21 cellular contexts compared by ENCODE assay signal in genomic region chr7:70915067-70915466, GRCh38.
DNase-seq lines count a peak whose midpoint lies in the region; ATAC-seq, FAIRE-seq and TF ChIP-seq lines count a peak whose summit lies in the region.
"Had no signal": no experiment of that assay in that cellular context is flagged by ENCODE, and none has a peak within 500 bp of the region (broad histone marks: within the 10 kb centered on the region; RNA-seq: fewer than 3 reads in every experiment).

No MANE protein-coding gene starts in this region.

- H3K36me3 ChIP-seq in HepG2 (replicated peaks in 1 of 2; ENCODE audit: control insufficient read depth in 1 of 2, insufficient read depth in 2 of 2, low read length in 2 of 2) = no peaks in the 10 kb centered on the region
- H3K36me3 ChIP-seq in right lobe of liver = no peaks in the 10 kb centered on the region
- H3K36me3 ChIP-seq in K562 (ENCODE audit: control insufficient read depth, insufficient read depth, low read length) = no peaks in the 10 kb centered on the region
- H3K36me3 ChIP-seq in suprapubic skin = no peaks in the 10 kb centered on the region
- H3K36me3 ChIP-seq: BE2C, BLaER1 had no signal

- H3K9me1 ChIP-seq in K562 (ENCODE audit: control insufficient read depth, insufficient read depth, low read length) = no peaks in the 10 kb centered on the region

- POLR2A ChIA-PET in HepG2 (lab: Yijun Ruan, JAX) = no interaction called here
- POLR2A ChIA-PET in K562 (lab: Yijun Ruan, JAX) = no interaction called here

- CTCF ChIA-PET in HepG2 (lab: Yijun Ruan, JAX; ENCODE audit: low intra/inter-chr PET ratio, low total read pairs) = no interaction called here
- CTCF ChIA-PET in K562 (lab: Yijun Ruan, JAX; ENCODE audit: low intra/inter-chr PET ratio) = no interaction called here

- no peak for TF ChIP-seq CTCF in HepG2 (CRISPR knock-in tag; IDR thresholded peaks at IDR 0.05)
- TF ChIP-seq CTCF in right lobe of liver (IDR thresholded peaks at IDR 0.05) = no peak
- TF ChIP-seq CTCF in K562 (IDR thresholded peaks at IDR 0.05 in 2 of 3, conservative IDR thresholded peaks at IDR 0.05 in 1 of 3; ENCODE audit: insufficient read depth in 2 of 3, low read depth in 1 of 3, low read length in 3 of 3) = no peak
- TF ChIP-seq CTCF in suprapubic skin (IDR thresholded peaks at IDR 0.05) = no peak

- H3K4me2 ChIP-seq in HepG2 (ENCODE audit: low read depth, low read length) (no peak overlapping the region), K562 (ENCODE audit: insufficient read depth, low read length) (no peak overlapping the region)
- H3K4me2 ChIP-seq: BLaER1 had no signal

- TF ChIP-seq EP300 in HepG2 (IDR thresholded peaks at IDR 0.05; ENCODE audit: low read depth in 2 of 2, low read length in 2 of 2) (no peak), HepG2 (CRISPR knock-in tag; IDR thresholded peaks at IDR 0.05; ENCODE audit: borderline replicate concordance) (no peak), K562 (IDR thresholded peaks at IDR 0.05; ENCODE audit: low read length) (no peak), suprapubic skin (IDR thresholded peaks at IDR 0.05) (no peak)

- H4K20me1 ChIP-seq in HepG2 (ENCODE audit: insufficient read depth, low read length) = no peaks in the 10 kb centered on the region
- no peaks in the 10 kb centered on the region for H4K20me1 ChIP-seq in K562 (replicated peaks; ENCODE audit: control insufficient read depth, insufficient read depth, low read length)
- H4K20me1 ChIP-seq: BLaER1 had no signal

- H3K27ac ChIP-seq in HepG2 (ENCODE audit: extremely low read length, insufficient read depth, low read length) = no peak overlapping the region
- no peak overlapping the region for H3K27ac ChIP-seq in right lobe of liver
- H3K27ac ChIP-seq in K562 (ENCODE audit: extremely low read depth, low read depth, low read length) = no peak overlapping the region
- H3K27ac ChIP-seq in suprapubic skin = no peak overlapping the region
- H3K27ac ChIP-seq: 22Rv1, BLaER1 had no signal

- H3K4me1 ChIP-seq in HepG2 (ENCODE audit: insufficient read depth, low read length) (no peaks in the 10 kb centered on the region), right lobe of liver (no peaks in the 10 kb centered on the region), K562 (replicated peaks in 1 of 2; ENCODE audit: control insufficient read depth in 2 of 2, insufficient read depth in 2 of 2, low read length in 2 of 2) (no peaks in the 10 kb centered on the region; a peak in 1 of 5 replicates), suprapubic skin (no peaks in the 10 kb centered on the region)
- H3K4me1 ChIP-seq: BE2C, BLaER1 had no signal

- WGBS in HepG2 (ENCODE audit: low lambda C conversion rate) = 43% methylated on average over 2 of the region's 2 CpGs
- 49% methylated on average over 2 of the region's 2 CpGs for WGBS in right lobe of liver (ENCODE audit: insufficient coverage, low coverage, low lambda C conversion rate, missing lambda C conversion rate)
- 0% methylated on average over 2 of the region's 2 CpGs for WGBS in K562 (ENCODE audit: insufficient coverage, low coverage, missing lambda C conversion rate)
- WGBS in suprapubic skin = 59% methylated on average over 2 of the region's 2 CpGs

- intact Hi-C loops in HepG2 (cut with micrococcal nuclease; ENCODE audit: unreplicated experiment) = no loop called here
- intact Hi-C loops in right lobe of liver (cut with DNase I) = no loop called here
- intact Hi-C loops in K562 (cut with micrococcal nuclease) = no loop called here

- ATAC-seq in HepG2 = no peak
- no peak for ATAC-seq in right lobe of liver
- no peak for ATAC-seq in K562

- no peaks in the 10 kb centered on the region for H3K27me3 ChIP-seq in HepG2 (ENCODE audit: control insufficient read depth in 1 of 2, insufficient read depth in 2 of 2, low read length in 2 of 2)
- no peaks in the 10 kb centered on the region for H3K27me3 ChIP-seq in right lobe of liver
- H3K27me3 ChIP-seq in K562 (ENCODE audit: control insufficient read depth in 2 of 2, insufficient read depth in 2 of 2, low read length in 2 of 2) = no peaks in the 10 kb centered on the region
- no peaks in the 10 kb centered on the region for H3K27me3 ChIP-seq in suprapubic skin
- H3K27me3 ChIP-seq: BE2C, BLaER1 had no signal

- TF ChIP-seq RAD21 in HepG2 (CRISPR knock-in tag; IDR thresholded peaks at IDR 0.05) = no peak
- no peak for TF ChIP-seq RAD21 in K562 (CRISPR knock-in tag; conservative IDR thresholded peaks at IDR 0.05 in 1 of 2, IDR thresholded peaks at IDR 0.05 in 1 of 2)

- H2AFZ ChIP-seq in HepG2 (ENCODE audit: low read length) = no peak overlapping the region
- no peak overlapping the region for H2AFZ ChIP-seq in K562 (ENCODE audit: low read depth, low read length)

- in situ Hi-C loops in HepG2 (cut with HindIII; ENCODE audit: extremely low pct_ligation_motif_present, low pct_unique_long_range_greater_than_20kb) (no loop called here), K562 (cut with MboI) (no loop called here)

- TF ChIP-seq POLR2A in HepG2 (IDR thresholded peaks at IDR 0.05; ENCODE audit: insufficient read depth in 1 of 2, low read depth in 2 of 2, low read length in 2 of 2) (no peak), right lobe of liver (IDR thresholded peaks at IDR 0.05) (no peak), K562 (conservative IDR thresholded peaks at IDR 0.05) (no peak), suprapubic skin (IDR thresholded peaks at IDR 0.05) (no peak)

- H3K9me3 ChIP-seq in HepG2 (ENCODE audit: low read length) (no peaks in the 10 kb centered on the region), right lobe of liver (no peaks in the 10 kb centered on the region), K562 (replicated peaks; ENCODE audit: control insufficient read depth, insufficient read depth, low read depth, low read length) (no peaks in the 10 kb centered on the region), suprapubic skin (no peaks in the 10 kb centered on the region)
- H3K9me3 ChIP-seq: BE2C, BLaER1 had no signal

- no peak for DNase-seq in HepG2 (ENCODE audit: low spot score)
- DNase-seq in right lobe of liver = no peak
- no peak for DNase-seq in K562 (ENCODE audit: extremely low read depth in 1 of 4, low spot score in 3 of 4)
- DNase-seq in NAMALWA (ENCODE audit: low spot score) = no peak
- no peak for DNase-seq in suprapubic skin (ENCODE audit: low spot score in 2 of 2)
- DNase-seq: ACHN; BE2C; C1 segment of cervical spinal cord; CD4-positive, alpha-beta memory T cell; CD4-positive, CD25-positive, alpha-beta regulatory T cell; CD8-positive, alpha-beta memory T cell; COR-L47; DMS 273 treated with DMSO at 0.1 percent for 48 hours; DMS153; DMS79 treated with DMSO at 0.1 percent for 48 hours; GF-D8 had no signal

- FAIRE-seq in HepG2 (lab: Jason Lieb, UNC) (no peak), K562 (lab: Jason Lieb, UNC) (no peak)
- FAIRE-seq: G401.6, GM12891, GM19239 had no signal

- H3K79me2 ChIP-seq in HepG2 (ENCODE audit: insufficient read depth, low read length) (no peaks in the 10 kb centered on the region), K562 (ENCODE audit: control insufficient read depth, insufficient read depth, low read length) (no peaks in the 10 kb centered on the region)

- H3K4me3 ChIP-seq in HepG2 (replicated peaks in 1 of 3; ENCODE audit: insufficient read depth in 1 of 3, low read depth in 2 of 3, low read length in 3 of 3) (no peak overlapping the region), right lobe of liver (no peak overlapping the region), K562 (no peak overlapping the region), suprapubic skin (no peak overlapping the region)
- H3K4me3 ChIP-seq: BLaER1 had no signal

- no TSS peak for BruUV-seq in HepG2 (replicated peaks; lab: Mats Ljungman, UMichigan)
- no TSS peak for BruUV-seq in K562 (replicated peaks; lab: Mats Ljungman, UMichigan)

- H3K9ac ChIP-seq in HepG2 (ENCODE audit: insufficient read depth, low read depth, low read length) (no peak overlapping the region), K562 (ENCODE audit: insufficient read depth in 1 of 2, low read depth in 2 of 2, low read length in 2 of 2) (no peak overlapping the region)
- H3K9ac ChIP-seq: BLaER1 had no signal

TF ChIP-seq in HepG2, 621 proteins besides CTCF, POLR2A, EP300 and RAD21 (continues in another document):
- TF ChIP-seq ZNF547 (CRISPR knock-in tag; IDR thresholded peaks at IDR 0.05) = no peak
- TF ChIP-seq MAFK (conservative IDR thresholded peaks at IDR 0.05 in 1 of 2, IDR thresholded peaks at IDR 0.05 in 1 of 2; ENCODE audit: low read length in 2 of 2) = peak; percentile 10 to 66; a peak in 2 of 4 replicates
- no peak for TF ChIP-seq ZNF770 (CRISPR knock-in tag; IDR thresholded peaks at IDR 0.05)

TF ChIP-seq in K562, 482 proteins besides CTCF, POLR2A, EP300 and RAD21:
- no peak for TF ChIP-seq TEAD4 (IDR thresholded peaks at IDR 0.05; ENCODE audit: low read length)
- TF ChIP-seq TEAD4 (CRISPR knock-in tag; IDR thresholded peaks at IDR 0.05; ENCODE audit: borderline replicate concordance) = no peak
- peak; percentile 40; the same call in 1 of the 2 replicates for TF ChIP-seq MAFG (tag; conservative IDR thresholded peaks at IDR 0.05)
- TF ChIP-seq ZNF263 (CRISPR knock-in tag; IDR thresholded peaks at IDR 0.05; ENCODE audit: borderline replicate concordance) = no peak
- peak; percentile 63 for TF ChIP-seq ZNF316 (IDR thresholded peaks at IDR 0.05)
- no peak for TF ChIP-seq SIN3B (IDR thresholded peaks at IDR 0.05; ENCODE audit: low read depth)
- no peak for TF ChIP-seq BRF1 (IDR thresholded peaks at IDR 0.05; ENCODE audit: borderline replicate concordance, extremely low read depth, insufficient read length)

Comparison
In these comparisons a context has a peak if more than half of its experiments do, and no peak if none do; other contexts are left out.
1. Of the 241 proteins assayed by ChIP-seq in both HepG2 and K562: peak only in HepG2: MAFF and MAFK; only in K562: MAFG; in both: none; in neither: 238.